ENCODE assay signal across 12 cellular contexts in the genomic region with DNA sequence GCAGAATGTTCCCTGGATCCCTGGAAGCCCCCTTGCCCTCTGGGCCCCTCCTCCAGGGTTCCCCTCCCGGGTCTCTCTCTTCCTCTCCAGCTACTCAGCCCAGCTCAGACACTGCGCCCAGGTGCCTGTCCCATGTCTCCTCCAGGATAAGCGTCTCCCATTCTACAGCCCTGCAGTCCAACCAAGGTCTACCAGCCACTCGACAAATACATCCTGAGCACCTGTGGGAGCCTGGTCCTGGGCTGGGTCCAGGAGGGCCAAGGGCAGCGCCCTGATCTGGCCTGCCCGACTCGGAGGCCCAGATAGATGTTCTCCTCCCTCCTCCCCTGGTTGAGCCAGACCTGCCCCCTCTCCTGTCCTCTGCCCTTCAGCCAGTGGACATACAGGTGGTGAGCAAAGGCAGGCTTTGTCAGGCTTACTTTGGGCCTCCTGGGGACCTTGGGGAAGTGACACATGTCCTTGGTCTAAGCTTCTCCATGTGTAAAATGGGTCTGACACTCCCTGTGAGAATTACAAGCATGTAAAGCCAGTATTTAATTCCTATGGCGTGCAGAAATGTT. TPM values are rescaled to one million over a fixed set of nuclear protein-coding genes. Genes with fewer than 3 reads are reported as not detected.
DNase-seq lines count a peak whose midpoint lies in the region; ATAC-seq and TF ChIP-seq lines count a peak whose summit lies in the region.
"Had no signal": no experiment of that assay in that cellular context is flagged by ENCODE, and none has a peak within 500 bp of the region (broad histone marks: within the 10 kb centered on the region; RNA-seq: fewer than 3 reads in every experiment).

No MANE protein-coding gene starts in this region.

- peak overlapping the region; percentile 67 for H3K4me3 Mint-ChIP-seq in activated naive CD4-positive, alpha-beta T cell treated with anti-CD3 and anti-CD28 coated beads, Interleukin-2, amount 10 ng/mL, durations not matched to agents 7 days and 5 days
- peak overlapping the region; percentile 56 for H3K4me3 Mint-ChIP-seq in activated CD4-positive, alpha-beta memory T cell treated with anti-CD3 and anti-CD28 coated beads, Interleukin-2, amount 10 ng/mL, durations not matched to agents 7 days and 5 days
- H3K4me3 Mint-ChIP-seq in stimulated activated naive CD8-positive, alpha-beta T cell treated with anti-CD3 and anti-CD28 coated beads, Interleukin-15, amount 100 ng/mL, for 72 hours, result peak overlapping the region; percentile 72 to 75

- ATAC-seq in activated naive CD4-positive, alpha-beta T cell treated with anti-CD3 and anti-CD28 coated beads, Interleukin-2, amount 50 U/mL, for 72 hours, result no peak
- ATAC-seq in left lung, result no peak
- no peak for ATAC-seq in stimulated activated naive CD8-positive, alpha-beta T cell treated with anti-CD3 and anti-CD28 coated beads, Interleukin-15, amount 100 ng/mL, for 72 hours

- H3K9me3 ChIP-seq in left lung, result no peaks in the 10 kb centered on the region
- H3K9me3 ChIP-seq: pancreas had no signal

- H3K27me3 Mint-ChIP-seq in activated naive CD4-positive, alpha-beta T cell treated with anti-CD3 and anti-CD28 coated beads, Interleukin-2, amount 10 ng/mL, durations not matched to agents 7 days and 5 days, result peaks cover 68% of the 10 kb centered on the region
- peaks cover 42% of the 10 kb centered on the region for H3K27me3 Mint-ChIP-seq in activated CD4-positive, alpha-beta memory T cell treated with anti-CD3 and anti-CD28 coated beads, Interleukin-2, amount 10 ng/mL, durations not matched to agents 7 days and 5 days
- H3K27me3 Mint-ChIP-seq in stimulated activated naive CD8-positive, alpha-beta T cell treated with anti-CD3 and anti-CD28 coated beads, Interleukin-15, amount 100 ng/mL, for 72 hours, result peaks cover 52% of the 10 kb centered on the region

- H3K36me3 ChIP-seq in left lung, result no peaks in the 10 kb centered on the region
- H3K36me3 ChIP-seq: pancreas had no signal

- no peaks in the 10 kb centered on the region for H3K9me3 Mint-ChIP-seq in activated naive CD4-positive, alpha-beta T cell treated with anti-CD3 and anti-CD28 coated beads, Interleukin-2, amount 10 ng/mL, durations not matched to agents 7 days and 5 days
- no peaks in the 10 kb centered on the region for H3K9me3 Mint-ChIP-seq in activated naive CD4-positive, alpha-beta T cell treated with anti-CD3 and anti-CD28 coated beads, Interleukin-2, amount 50 U/mL, for 72 hours
- H3K9me3 Mint-ChIP-seq in activated CD4-positive, alpha-beta memory T cell treated with anti-CD3 and anti-CD28 coated beads, Interleukin-2, amount 10 ng/mL, durations not matched to agents 7 days and 5 days, result no peaks in the 10 kb centered on the region
- no peaks in the 10 kb centered on the region for H3K9me3 Mint-ChIP-seq in stimulated activated naive CD8-positive, alpha-beta T cell treated with anti-CD3 and anti-CD28 coated beads, Interleukin-15, amount 100 ng/mL, for 72 hours

- POLR2A ChIA-PET in activated CD4-positive, alpha-beta memory T cell treated with anti-CD3 and anti-CD28 coated beads, Interleukin-2, amount 10 ng/mL, durations not matched to agents 7 days and 5 days (lab: Charles Lee), result no interaction called here
- POLR2A ChIA-PET in GM10248 (lab: Yijun Ruan, JAX), result no interaction called here

- DNase-seq in activated naive CD4-positive, alpha-beta T cell treated with anti-CD3 and anti-CD28 coated beads, Interleukin-2, amount 10 ng/mL, durations not matched to agents 7 days and 5 days, result no peak
- DNase-seq in activated naive CD4-positive, alpha-beta T cell treated with anti-CD3 and anti-CD28 coated beads, Interleukin-2, amount 50 U/mL, for 72 hours (ENCODE audit: low spot score in 2 of 2), result no peak
- no peak for DNase-seq in activated CD4-positive, alpha-beta memory T cell treated with anti-CD3 and anti-CD28 coated beads, Interleukin-2, amount 10 ng/mL, durations not matched to agents 7 days and 5 days
- DNase-seq in left lung (peak in 1 of 2 donors; percentile 28), GM10248 (ENCODE audit: extremely low spot score) (no peak), NCI-H2171 treated with DMSO at 0.1 percent for 48 hours (lab: John Stamatoyannopoulos, UW) (no peak), NOMO-1 (lab: John Stamatoyannopoulos, UW; ENCODE audit: unreplicated experiment in 2 of 2) (no peak)
- no peak for DNase-seq in stimulated activated naive CD8-positive, alpha-beta T cell treated with anti-CD3 and anti-CD28 coated beads, Interleukin-15, amount 100 ng/mL, for 72 hours
- DNase-seq: GDM1; NCI-H2029; stimulated activated CD4-positive, alpha-beta T cell treated with anti-CD3 and anti-CD28 coated beads, Interleukin-1b, Interleukin-23, amount 100 ng/mL, for 48 hours had no signal

- peaks cover 0 to 21% of the 10 kb centered on the region in 2 donors for H3K4me1 ChIP-seq in left lung
- H3K4me1 ChIP-seq: pancreas had no signal

- H3K27me3 ChIP-seq in left lung, result peaks cover 36 to 96% of the 10 kb centered on the region in 2 donors

- intact Hi-C loops in left lung (cut with DNase I), result no loop called here

- H3K36me3 Mint-ChIP-seq in activated naive CD4-positive, alpha-beta T cell treated with anti-CD3 and anti-CD28 coated beads, Interleukin-2, amount 10 ng/mL, durations not matched to agents 7 days and 5 days, result no peaks in the 10 kb centered on the region
- no peaks in the 10 kb centered on the region for H3K36me3 Mint-ChIP-seq in activated naive CD4-positive, alpha-beta T cell treated with anti-CD3 and anti-CD28 coated beads, Interleukin-2, amount 50 U/mL, for 72 hours
- H3K36me3 Mint-ChIP-seq in activated CD4-positive, alpha-beta memory T cell treated with anti-CD3 and anti-CD28 coated beads, Interleukin-2, amount 10 ng/mL, durations not matched to agents 7 days and 5 days (ENCODE audit: low read depth), result no peaks in the 10 kb centered on the region

- no peak for TF ChIP-seq CTCF in left lung (IDR thresholded peaks at IDR 0.05)
- TF ChIP-seq CTCF in GM10248 (IDR thresholded peaks at IDR 0.05; ENCODE audit: control extremely low read depth, extremely low read depth, low read depth, missing control alignments), result no peak

- H3K27ac Mint-ChIP-seq in activated naive CD4-positive, alpha-beta T cell treated with anti-CD3 and anti-CD28 coated beads, Interleukin-2, amount 10 ng/mL, durations not matched to agents 7 days and 5 days, result no peak overlapping the region
- no peak overlapping the region for H3K27ac Mint-ChIP-seq in activated naive CD4-positive, alpha-beta T cell treated with anti-CD3 and anti-CD28 coated beads, Interleukin-2, amount 50 U/mL, for 72 hours
- H3K27ac Mint-ChIP-seq in activated CD4-positive, alpha-beta memory T cell treated with anti-CD3 and anti-CD28 coated beads, Interleukin-2, amount 10 ng/mL, durations not matched to agents 7 days and 5 days, result no peak overlapping the region
- H3K27ac Mint-ChIP-seq in stimulated activated naive CD8-positive, alpha-beta T cell treated with anti-CD3 and anti-CD28 coated beads, Interleukin-15, amount 100 ng/mL, for 72 hours, result no peak overlapping the region

- CTCF ChIA-PET in activated naive CD4-positive, alpha-beta T cell treated with anti-CD3 and anti-CD28 coated beads, Interleukin-2, amount 10 ng/mL, durations not matched to agents 7 days and 5 days (lab: Charles Lee), result interaction anchor here (1.0 to 1.4 kb wide), 2 partner anchors 9 to 70 kb away, joined by 3 read pairs; no protein-coding TSS in a partner anchor
- CTCF ChIA-PET in activated CD4-positive, alpha-beta memory T cell treated with anti-CD3 and anti-CD28 coated beads, Interleukin-2, amount 10 ng/mL, durations not matched to agents 7 days and 5 days (lab: Charles Lee), result no interaction called here
- CTCF ChIA-PET in GM10248 (lab: Yijun Ruan, JAX), result interaction anchor here (1.7 kb wide), 1 partner anchor 320 kb away, joined by 4 read pairs; no protein-coding TSS in a partner anchor

- H3K27ac ChIP-seq in left lung, result no peak overlapping the region
- H3K27ac ChIP-seq: pancreas had no signal

- H3K4me3 ChIP-seq in left lung, result peak overlapping the region; percentile 25 to 46

- peaks cover 12% of the 10 kb centered on the region for H3K4me1 Mint-ChIP-seq in activated naive CD4-positive, alpha-beta T cell treated with anti-CD3 and anti-CD28 coated beads, Interleukin-2, amount 10 ng/mL, durations not matched to agents 7 days and 5 days
- H3K4me1 Mint-ChIP-seq in activated CD4-positive, alpha-beta memory T cell treated with anti-CD3 and anti-CD28 coated beads, Interleukin-2, amount 10 ng/mL, durations not matched to agents 7 days and 5 days, result peaks cover 11% of the 10 kb centered on the region
- H3K4me1 Mint-ChIP-seq in stimulated activated naive CD8-positive, alpha-beta T cell treated with anti-CD3 and anti-CD28 coated beads, Interleukin-15, amount 100 ng/mL, for 72 hours, result peaks cover 25% of the 10 kb centered on the region

RNA-seq across cellular contexts. Expression of gene FLT4, which starts 1.4 kb away (rescaled TPM):
- 1 to 10 TPM in 1 of 2 donors, under 1 TPM in 1; 0.98 to 2.6 TPM for total RNA-seq in activated naive CD4-positive, alpha-beta T cell treated with anti-CD3 and anti-CD28 coated beads, Interleukin-2, amount 50 U/mL, for 72 hours
- total RNA-seq in activated CD4-positive, alpha-beta memory T cell treated with anti-CD3 and anti-CD28 coated beads, Interleukin-2, amount 10 ng/mL, durations not matched to agents 7 days and 5 days, result under 1 TPM; 0.38 to 0.45 TPM
- 10 to 100 TPM; 21.7 to 24.1 TPM for total RNA-seq in left lung

RNA-seq across cellular contexts. Expression of gene SCGB3A1, which starts 56.7 kb away (rescaled TPM):
- not detected for total RNA-seq in activated naive CD4-positive, alpha-beta T cell treated with anti-CD3 and anti-CD28 coated beads, Interleukin-2, amount 50 U/mL, for 72 hours
- total RNA-seq in activated CD4-positive, alpha-beta memory T cell treated with anti-CD3 and anti-CD28 coated beads, Interleukin-2, amount 10 ng/mL, durations not matched to agents 7 days and 5 days, result not detected
- total RNA-seq in left lung, result 100 to 1,000 TPM in 1 of 2 donors, 10 to 100 TPM in 1; 88.8 to 104 TPM

Comparison
In these comparisons a context has a peak if more than half of its experiments do, and no peak if none do; other contexts are left out.
1. RNA of gene FLT4, which starts 1.4 kb away (total RNA-seq): 21.7 to 24.1 TPM in left lung; 0.98 to 2.6 TPM in activated naive CD4-positive, alpha-beta T cell treated with anti-CD3 and anti-CD28 coated beads, Interleukin-2, amount 50 U/mL, for 72 hours and 0.38 to 0.45 TPM in activated CD4-positive, alpha-beta memory T cell treated with anti-CD3 and anti-CD28 coated beads, Interleukin-2, amount 10 ng/mL, durations not matched to agents 7 days and 5 days; every median in the first group is over 4 times any median in the second.
2. RNA of gene SCGB3A1, which starts 56.7 kb away (total RNA-seq): 88.8 to 104 TPM in left lung; not detected in activated naive CD4-positive, alpha-beta T cell treated with anti-CD3 and anti-CD28 coated beads, Interleukin-2, amount 50 U/mL, for 72 hours and not detected in activated CD4-positive, alpha-beta memory T cell treated with anti-CD3 and anti-CD28 coated beads, Interleukin-2, amount 10 ng/mL, durations not matched to agents 7 days and 5 days; every median in the first group is over 10 times any median in the second.
3. Peak in every context shown above with its lines, with median percentiles within 50 percentile points of each other: H3K4me3 Mint-ChIP-seq.